13 cellular contexts compared by ENCODE assay signal in genomic region chr16:80751167-80751566, GRCh38. TPM values are rescaled to one million over a fixed set of nuclear protein-coding genes. Genes with fewer than 3 reads are reported as not detected.
DNase-seq lines count a peak whose midpoint lies in the region; TF ChIP-seq lines count a peak whose summit lies in the region.
"Had no signal": no experiment of that assay in that cellular context is flagged by ENCODE, and none has a peak within 500 bp of the region (broad histone marks: within the 10 kb centered on the region; RNA-seq: fewer than 3 reads in every experiment).

No MANE protein-coding gene starts in this region.

- no peak overlapping the region for H3K27ac ChIP-seq in Karpas-422 (ENCODE audit: low read length)

- in situ Hi-C loops in astrocyte of the spinal cord (cut with HindIII; ENCODE audit: low sequenced_read_pairs) = no loop called here

- H3K9me2 ChIP-seq in Karpas-422 (replicated peaks; ENCODE audit: insufficient read depth, low read length) = no peaks in the 10 kb centered on the region

- TF ChIP-seq CTCF in astrocyte of the spinal cord (IDR thresholded peaks at IDR 0.05; ENCODE audit: low read depth, low read length) = no peak

- H3K4me3 ChIP-seq in astrocyte of the spinal cord (ENCODE audit: low read depth, low read length) (no peak overlapping the region), Karpas-422 (ENCODE audit: low read length) (no peak overlapping the region)

- no peaks in the 10 kb centered on the region for H3K4me1 ChIP-seq in Karpas-422 (ENCODE audit: low read length)
- H3K4me1 ChIP-seq: Caco-2 had no signal

- no peak overlapping the region for H3K9ac ChIP-seq in Karpas-422 (ENCODE audit: low read length)

- H3K27me3 ChIP-seq in Karpas-422 (ENCODE audit: low read length) = no peaks in the 10 kb centered on the region

- no peak overlapping the region for H3K4me2 ChIP-seq in Karpas-422 (ENCODE audit: low read depth, low read length, poor library complexity, severe bottlenecking)

- no peaks in the 10 kb centered on the region for H3K36me3 ChIP-seq in Karpas-422 (ENCODE audit: insufficient read depth, low read length)

- no peaks in the 10 kb centered on the region for H3K9me3 ChIP-seq in Karpas-422 (ENCODE audit: low read length)
- H3K9me3 ChIP-seq: Caco-2 had no signal

- no peak overlapping the region for H2AFZ ChIP-seq in Karpas-422 (ENCODE audit: low read length)

- no peaks in the 10 kb centered on the region for H3K79me2 ChIP-seq in Karpas-422 (ENCODE audit: low read length)

- no peaks in the 10 kb centered on the region for H4K20me1 ChIP-seq in Karpas-422 (ENCODE audit: insufficient read depth, low read depth, low read length)

- DNase-seq in AG08395 (ENCODE audit: low spot score) = peak; percentile 50
- DNase-seq in GM04504 (ENCODE audit: low read depth) = peak; percentile 46
- DNase-seq in astrocyte of the spinal cord (ENCODE audit: low read depth, low spot score) = peak; percentile 61
- peak; percentile 50 for DNase-seq in medulla oblongata (ENCODE audit: extremely low spot score)
- no peak for DNase-seq in NCI-H510A treated with DMSO at 0.1 percent for 48 hours (lab: John Stamatoyannopoulos, UW)
- DNase-seq in NCI-H82 treated with DMSO at 0.1 percent for 48 hours (lab: John Stamatoyannopoulos, UW; ENCODE audit: unreplicated experiment) = no peak
- no peak for DNase-seq in Karpas-422
- DNase-seq in NCI-H1105 (lab: John Stamatoyannopoulos, UW) = no peak
- DNase-seq: Caco-2, endodermal cell, MV-4-11, NCI-H446, retina had no signal

RNA-seq across cellular contexts. Expression of gene CDYL2, which starts 53.2 kb away (rescaled TPM):
- total RNA-seq in Karpas-422 (2014; rRNA removed; shearing (Covaris generic); ENCODE audit: low replicate concordance) = not detected in 2 replicates

Comparison
In these comparisons a context has a peak if more than half of its experiments do, and no peak if none do; other contexts are left out.
1. DNase-seq: peak in AG08395 (single experiment), GM04504 (single experiment), astrocyte of the spinal cord (single experiment) and medulla oblongata (single experiment); none in NCI-H510A treated with DMSO at 0.1 percent for 48 hours (single experiment), NCI-H82 treated with DMSO at 0.1 percent for 48 hours (single experiment), Karpas-422 (single experiment) and NCI-H1105 (single experiment).